ENCODE assay signal across 8 cellular contexts in the genomic region with DNA sequence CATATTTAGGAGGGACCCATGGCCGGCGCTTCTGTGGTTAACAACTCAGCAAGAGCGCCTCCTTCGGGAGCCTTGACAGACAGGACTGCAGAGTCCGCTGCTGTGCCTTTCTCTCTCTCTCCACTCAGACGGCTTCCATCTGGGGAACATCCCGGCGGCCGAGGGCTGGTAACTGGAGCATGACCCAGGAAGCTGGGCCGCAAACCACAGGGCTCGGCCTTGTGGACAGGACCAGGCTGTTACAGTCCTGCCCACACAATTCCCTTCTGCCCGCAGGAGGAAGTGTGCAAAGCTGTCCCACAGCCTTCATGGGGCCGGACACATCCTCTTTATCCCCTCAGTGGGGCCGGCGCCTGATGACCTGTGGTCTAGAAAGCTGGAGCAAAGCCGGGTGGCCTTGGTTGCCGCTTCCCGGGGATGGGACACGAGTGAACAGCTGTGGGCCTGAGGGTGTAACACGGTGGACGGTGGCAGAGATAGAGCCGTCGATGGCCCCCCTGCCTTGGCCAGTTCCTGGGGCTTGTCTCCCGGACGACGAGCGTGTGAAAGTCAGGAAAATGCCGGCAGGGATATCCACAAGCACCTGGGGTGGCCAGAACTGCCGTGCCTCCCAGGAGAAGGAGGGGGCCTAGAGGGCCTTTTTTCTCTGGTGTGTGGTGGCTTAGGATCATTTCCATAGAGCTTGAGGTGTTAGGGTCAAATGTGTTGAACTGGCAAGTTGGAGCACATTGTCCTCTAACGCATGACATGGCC. TPM values are rescaled to one million over a fixed set of nuclear protein-coding genes. Genes with fewer than 3 reads are reported as not detected.
DNase-seq lines count a peak whose midpoint lies in the region; ATAC-seq and TF ChIP-seq lines count a peak whose summit lies in the region.

No MANE protein-coding gene starts in this region.

- no peaks in the 10 kb centered on the region for H3K9me3 Mint-ChIP-seq in GM23338

- H3K27ac ChIP-seq in GM23338 (ENCODE audit: low read depth) (no peak overlapping the region), skeletal muscle tissue (ENCODE audit: low read depth, low read length) (peak overlapping the region; percentile 66)

- H3K27ac Mint-ChIP-seq in GM23338: no peak overlapping the region

- H3K4me2 ChIP-seq in GM23338: no peak overlapping the region

- H3K9me3 ChIP-seq in skeletal muscle tissue (ENCODE audit: control insufficient read depth in 3 of 3, low read length in 3 of 3): no peaks in the 10 kb centered on the region

- H4K20me1 ChIP-seq in GM23338 (replicated peaks; ENCODE audit: insufficient read depth): no peaks in the 10 kb centered on the region

- H3K27me3 ChIP-seq in GM23338 (ENCODE audit: insufficient read depth): no peaks in the 10 kb centered on the region
- peaks cover 0 to 9% (median 4%) of the 10 kb centered on the region in 3 donors for H3K27me3 ChIP-seq in skeletal muscle tissue (ENCODE audit: control insufficient read depth in 3 of 3, insufficient read depth in 3 of 3, low read length in 3 of 3)

- H3K4me1 Mint-ChIP-seq in GM23338: peaks cover 12% of the 10 kb centered on the region

- H3K4me3 ChIP-seq in GM23338 (no peak overlapping the region), astrocyte of the cerebellum (ENCODE audit: low read depth, low read length) (no peak overlapping the region), skeletal muscle tissue (ENCODE audit: low read length in 3 of 3) (no peak overlapping the region)

- H3K9me2 ChIP-seq in GM23338 (ENCODE audit: insufficient read depth): no peaks in the 10 kb centered on the region

- peaks cover 2% of the 10 kb centered on the region for H3K27me3 Mint-ChIP-seq in GM23338 (ENCODE audit: insufficient read depth, low read depth, poor library complexity)

- H3K36me3 ChIP-seq in GM23338 (ENCODE audit: insufficient read depth): peaks cover 5% of the 10 kb centered on the region; the same call in 1 of the 2 replicates
- peaks cover 0 to 4% (median 0%) of the 10 kb centered on the region in 3 donors for H3K36me3 ChIP-seq in skeletal muscle tissue (ENCODE audit: control insufficient read depth in 3 of 3, insufficient read depth in 3 of 3, low read length in 3 of 3)

- peak overlapping the region in 1 of 3 donors; percentile 3 for H3K9ac ChIP-seq in skeletal muscle tissue (ENCODE audit: low read depth in 1 of 3, low read length in 3 of 3)

- no peak overlapping the region for H2AFZ ChIP-seq in GM23338

- in situ Hi-C loops in astrocyte of the cerebellum (cut with HindIII; ENCODE audit: low sequenced_read_pairs): loop anchor here (5.0 kb wide), 2 partner anchors 80 to 280 kb away; no protein-coding TSS in a partner anchor

- DNase-seq in GM23338 (ENCODE audit: low spot score) (peak; percentile 73), astrocyte of the cerebellum (ENCODE audit: low read depth) (no peak), hepatic stellate cell (ENCODE audit: low spot score) (peak; percentile 95), NCI-H128 (lab: John Stamatoyannopoulos, UW; ENCODE audit: unreplicated experiment) (no peak), NCI-H146 treated with DMSO at 0.1 percent for 48 hours (lab: John Stamatoyannopoulos, UW; ENCODE audit: unreplicated experiment) (no peak)

- peaks cover 3% of the 10 kb centered on the region for H3K4me1 ChIP-seq in GM23338 (ENCODE audit: insufficient read depth)
- peaks cover 42 to 45% (median 44%) of the 10 kb centered on the region in 3 donors for H3K4me1 ChIP-seq in skeletal muscle tissue (ENCODE audit: control insufficient read depth in 3 of 3, insufficient read depth in 3 of 3, low read length in 3 of 3)

- ATAC-seq in GM23338 (peak; percentile 61), GM18868 (IDR thresholded peaks at IDR 0.05; ENCODE audit: unreplicated experiment) (no peak), GM18502 (IDR thresholded peaks at IDR 0.05; ENCODE audit: poor library complexity, unreplicated experiment) (no peak)

- no peaks in the 10 kb centered on the region for H3K79me2 ChIP-seq in GM23338 (replicated peaks; ENCODE audit: insufficient read depth)

- TF ChIP-seq CTCF in GM23338 (conservative IDR thresholded peaks at IDR 0.05; ENCODE audit: low read depth in 2 of 2): peak; percentile 40 to 43
- TF ChIP-seq CTCF in astrocyte of the cerebellum (IDR thresholded peaks at IDR 0.05; ENCODE audit: low read depth, low read length, missing control alignments): peak; percentile 35

- H3K36me3 Mint-ChIP-seq in GM23338 (ENCODE audit: low read depth): peaks cover 70% of the 10 kb centered on the region

- H3K4me3 Mint-ChIP-seq in GM23338: no peak overlapping the region

- H3F3A ChIP-seq in GM23338 (replicated peaks; ENCODE audit: low read depth): no peaks in the 10 kb centered on the region

TF ChIP-seq in GM23338, 12 proteins besides CTCF, POLR2A, EP300 and RAD21 (continues in another document):
- TF ChIP-seq CREB1 (CRISPR knock-in tag; IDR thresholded peaks at IDR 0.05; ENCODE audit: low read depth) (no peak), POLR2AphosphoS5 (IDR thresholded peaks at IDR 0.05; ENCODE audit: low read depth) (no peak), STAT1 (IDR thresholded peaks at IDR 0.05; ENCODE audit: unreplicated experiment) (no peak), EZH2phosphoT487 (IDR thresholded peaks at IDR 0.05; ENCODE audit: unreplicated experiment) (no peak)
- TF ChIP-seq, protein P1, sequence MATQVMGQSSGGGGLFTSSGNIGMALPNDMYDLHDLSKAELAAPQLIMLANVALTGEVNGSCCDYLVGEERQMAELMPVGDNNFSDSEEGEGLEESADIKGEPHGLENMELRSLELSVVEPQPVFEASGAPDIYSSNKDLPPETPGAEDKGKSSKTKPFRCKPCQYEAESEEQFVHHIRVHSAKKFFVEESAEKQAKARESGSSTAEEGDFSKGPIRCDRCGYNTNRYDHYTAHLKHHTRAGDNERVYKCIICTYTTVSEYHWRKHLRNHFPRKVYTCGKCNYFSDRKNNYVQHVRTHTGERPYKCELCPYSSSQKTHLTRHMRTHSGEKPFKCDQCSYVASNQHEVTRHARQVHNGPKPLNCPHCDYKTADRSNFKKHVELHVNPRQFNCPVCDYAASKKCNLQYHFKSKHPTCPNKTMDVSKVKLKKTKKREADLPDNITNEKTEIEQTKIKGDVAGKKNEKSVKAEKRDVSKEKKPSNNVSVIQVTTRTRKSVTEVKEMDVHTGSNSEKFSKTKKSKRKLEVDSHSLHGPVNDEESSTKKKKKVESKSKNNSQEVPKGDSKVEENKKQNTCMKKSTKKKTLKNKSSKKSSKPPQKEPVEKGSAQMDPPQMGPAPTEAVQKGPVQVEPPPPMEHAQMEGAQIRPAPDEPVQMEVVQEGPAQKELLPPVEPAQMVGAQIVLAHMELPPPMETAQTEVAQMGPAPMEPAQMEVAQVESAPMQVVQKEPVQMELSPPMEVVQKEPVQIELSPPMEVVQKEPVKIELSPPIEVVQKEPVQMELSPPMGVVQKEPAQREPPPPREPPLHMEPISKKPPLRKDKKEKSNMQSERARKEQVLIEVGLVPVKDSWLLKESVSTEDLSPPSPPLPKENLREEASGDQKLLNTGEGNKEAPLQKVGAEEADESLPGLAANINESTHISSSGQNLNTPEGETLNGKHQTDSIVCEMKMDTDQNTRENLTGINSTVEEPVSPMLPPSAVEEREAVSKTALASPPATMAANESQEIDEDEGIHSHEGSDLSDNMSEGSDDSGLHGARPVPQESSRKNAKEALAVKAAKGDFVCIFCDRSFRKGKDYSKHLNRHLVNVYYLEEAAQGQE (IDR thresholded peaks at IDR 0.05; ENCODE audit: unreplicated experiment): no peak

RNA-seq across cellular contexts. Expression of a gene that starts 50.1 kb away (rescaled TPM):
- 134 and 137 TPM in 2 replicates for total RNA-seq in GM23338 (2014; rRNA removed; shearing (Covaris generic))
- polyA plus RNA-seq in GM23338 (2016; fragmentation: Nextera tagmentation; extraction: Ambion mirVana): 88.4 and 90.1 TPM in 2 replicates
- 105 TPM for total RNA-seq in skeletal muscle tissue

Comparison
In these comparisons a context has a peak if more than half of its experiments do, and no peak if none do; other contexts are left out.
1. DNase-seq: peak in GM23338 (single experiment) and hepatic stellate cell (single experiment); none in astrocyte of the cerebellum (single experiment), NCI-H128 (single experiment) and NCI-H146 treated with DMSO at 0.1 percent for 48 hours (single experiment).